Comparison of ENCODE assay signal across 15 cellular contexts in genomic region chr12:47834199-47835016, GRCh38. TPM values are rescaled to one million over a fixed set of nuclear protein-coding genes. Genes with fewer than 3 reads are reported as not detected.
DNase-seq lines count a peak whose midpoint lies in the region; ATAC-seq and TF ChIP-seq lines count a peak whose summit lies in the region.
"Had no signal": no experiment of that assay in that cellular context is flagged by ENCODE, and none has a peak within 500 bp of the region (broad histone marks: within the 10 kb centered on the region; RNA-seq: fewer than 3 reads in every experiment).

No MANE protein-coding gene starts in this region.

- H3K36me3 Mint-ChIP-seq in activated T-helper 2 cell treated with anti-CD3 and anti-CD28 coated beads, Interferon-gamma antibody, Interleukin-2, Interleukin-4, amounts not matched to agents 10 μg/mL and 5 μg/mL and 100 μg/mL, durations not matched to agents 14 hours and 24 hours and 36 hours (ENCODE audit: low read depth): no peaks in the 10 kb centered on the region
- H3K36me3 Mint-ChIP-seq in neural progenitor cell: no peaks in the 10 kb centered on the region

- TF ChIP-seq CTCF in neural progenitor cell (IDR thresholded peaks at IDR 0.05): no peak

- H4K20me1 ChIP-seq in Karpas-422 (ENCODE audit: insufficient read depth, low read depth, low read length) (no peaks in the 10 kb centered on the region), neural progenitor cell (ENCODE audit: low read depth) (no peaks in the 10 kb centered on the region)

- H2AFZ ChIP-seq in Karpas-422 (ENCODE audit: low read length): no peak overlapping the region
- H2AFZ ChIP-seq in neural progenitor cell (replicated peaks): no peak overlapping the region

- H3K9me2 ChIP-seq in Karpas-422 (replicated peaks; ENCODE audit: insufficient read depth, low read length): no peaks in the 10 kb centered on the region

- peak overlapping the region; percentile 50 for H3K4me3 Mint-ChIP-seq in activated T-helper 2 cell treated with anti-CD3 and anti-CD28 coated beads, Interferon-gamma antibody, Interleukin-2, Interleukin-4, amounts not matched to agents 10 μg/mL and 5 μg/mL and 100 μg/mL, durations not matched to agents 14 hours and 24 hours and 36 hours (ENCODE audit: low read depth)
- peak overlapping the region; percentile 60 for H3K4me3 Mint-ChIP-seq in neural progenitor cell

- ATAC-seq in HG03571 (IDR thresholded peaks at IDR 0.05; ENCODE audit: unreplicated experiment): no peak
- no peak for ATAC-seq in HG03469 (IDR thresholded peaks at IDR 0.05; ENCODE audit: unreplicated experiment)
- ATAC-seq: heart left ventricle, left cardiac atrium had no signal

- H3K27ac Mint-ChIP-seq in activated T-helper 2 cell treated with anti-CD3 and anti-CD28 coated beads, Interferon-gamma antibody, Interleukin-2, Interleukin-4, amounts not matched to agents 10 μg/mL and 5 μg/mL and 100 μg/mL, durations not matched to agents 14 hours and 24 hours and 36 hours: peak overlapping the region; percentile 98
- peak overlapping the region; percentile 85 for H3K27ac Mint-ChIP-seq in neural progenitor cell

- H3K9me3 Mint-ChIP-seq in activated T-helper 2 cell treated with anti-CD3 and anti-CD28 coated beads, Interferon-gamma antibody, Interleukin-2, Interleukin-4, amounts not matched to agents 10 μg/mL and 5 μg/mL and 100 μg/mL, durations not matched to agents 14 hours and 24 hours and 36 hours: no peaks in the 10 kb centered on the region
- H3K9me3 Mint-ChIP-seq in neural progenitor cell: no peaks in the 10 kb centered on the region

- no peaks in the 10 kb centered on the region for H3K9me3 ChIP-seq in Karpas-422 (ENCODE audit: low read length)
- H3K9me3 ChIP-seq in neural progenitor cell (ENCODE audit: low read depth): no peaks in the 10 kb centered on the region
- H3K9me3 ChIP-seq: heart left ventricle, tibial nerve had no signal

- intact Hi-C loops in activated T-helper 2 cell treated with anti-CD3 and anti-CD28 coated beads, Interferon-gamma antibody, Interleukin-2, Interleukin-4, amounts not matched to agents 10 μg/mL and 5 μg/mL and 100 μg/mL, durations not matched to agents 14 hours and 24 hours and 36 hours (cut with micrococcal nuclease): loop anchor here (5.0 kb wide), 1 partner anchor 32 kb away; no protein-coding TSS in a partner anchor

- H3K4me3 ChIP-seq in Karpas-422 (ENCODE audit: low read length) (peak overlapping the region; percentile 72; the same call in 1 of the 2 replicates), neural progenitor cell (no peak overlapping the region)
- H3K4me3 ChIP-seq: heart left ventricle, tibial nerve had no signal

- H3K4me1 ChIP-seq in Karpas-422 (ENCODE audit: low read length): peaks cover 72% of the 10 kb centered on the region
- peaks cover 11% of the 10 kb centered on the region for H3K4me1 ChIP-seq in neural progenitor cell

- H3F3A ChIP-seq in neural progenitor cell (ENCODE audit: low read depth): peaks cover 8% of the 10 kb centered on the region

- no peaks in the 10 kb centered on the region for H3K79me2 ChIP-seq in Karpas-422 (ENCODE audit: low read length)
- H3K79me2 ChIP-seq in neural progenitor cell (ENCODE audit: low read depth): no peaks in the 10 kb centered on the region

- peak overlapping the region; percentile 92 for H3K9ac ChIP-seq in Karpas-422 (ENCODE audit: low read length)
- H3K9ac ChIP-seq in neural progenitor cell: no peak overlapping the region

- no peaks in the 10 kb centered on the region for H3K27me3 ChIP-seq in Karpas-422 (ENCODE audit: low read length)
- H3K27me3 ChIP-seq in neural progenitor cell: no peaks in the 10 kb centered on the region
- H3K27me3 ChIP-seq: heart left ventricle, tibial nerve had no signal

- H3K4me2 ChIP-seq in Karpas-422 (ENCODE audit: low read depth, low read length, poor library complexity, severe bottlenecking): peak overlapping the region; percentile 98
- no peak overlapping the region for H3K4me2 ChIP-seq in neural progenitor cell

- no peaks in the 10 kb centered on the region for H3K27me3 Mint-ChIP-seq in activated T-helper 2 cell treated with anti-CD3 and anti-CD28 coated beads, Interferon-gamma antibody, Interleukin-2, Interleukin-4, amounts not matched to agents 10 μg/mL and 5 μg/mL and 100 μg/mL, durations not matched to agents 14 hours and 24 hours and 36 hours (ENCODE audit: low read depth)
- peaks cover 14% of the 10 kb centered on the region for H3K27me3 Mint-ChIP-seq in neural progenitor cell (ENCODE audit: insufficient read depth, low read depth)

- peak overlapping the region; percentile 99 for H3K27ac ChIP-seq in Karpas-422 (ENCODE audit: low read length)
- no peak overlapping the region for H3K27ac ChIP-seq in neural progenitor cell

- H3K4me1 Mint-ChIP-seq in activated T-helper 2 cell treated with anti-CD3 and anti-CD28 coated beads, Interferon-gamma antibody, Interleukin-2, Interleukin-4, amounts not matched to agents 10 μg/mL and 5 μg/mL and 100 μg/mL, durations not matched to agents 14 hours and 24 hours and 36 hours (ENCODE audit: low read depth): peaks cover 73% of the 10 kb centered on the region
- peaks cover 50% of the 10 kb centered on the region for H3K4me1 Mint-ChIP-seq in neural progenitor cell

- H3K36me3 ChIP-seq in Karpas-422 (ENCODE audit: insufficient read depth, low read length): no peaks in the 10 kb centered on the region
- no peaks in the 10 kb centered on the region for H3K36me3 ChIP-seq in neural progenitor cell
- H3K36me3 ChIP-seq: heart left ventricle, tibial nerve had no signal

- DNase-seq in NOMO-1 (lab: John Stamatoyannopoulos, UW; ENCODE audit: unreplicated experiment in 2 of 2) (peak; percentile 16 to 28), NOMO-1 treated with DMSO at 0.1 percent for 48 hours (lab: John Stamatoyannopoulos, UW; ENCODE audit: unreplicated experiment) (no peak), Karpas-422 (peak; percentile 59), neural progenitor cell (ENCODE audit: low spot score) (no peak), NCI-H1417 (lab: John Stamatoyannopoulos, UW) (no peak)
- no peak for DNase-seq in activated T-helper 2 cell treated with anti-CD3 and anti-CD28 coated beads, Interferon-gamma antibody, Interleukin-2, Interleukin-4, amounts not matched to agents 10 μg/mL and 5 μg/mL and 100 μg/mL, durations not matched to agents 14 hours and 24 hours and 36 hours (ENCODE audit: low spot score)
- DNase-seq: 8988T, heart left ventricle, Kasumi-1, left cardiac atrium, NCI-H2081 treated with DMSO at 0.1 percent for 48 hours, small intestine had no signal

RNA-seq across cellular contexts. Expression of gene HDAC7, which starts 14.7 kb away (rescaled TPM):
- 36.2 and 54.8 TPM in 2 replicates for total RNA-seq in Karpas-422 (2014; rRNA removed; shearing (Covaris generic); ENCODE audit: low replicate concordance)
- 251 and 253 TPM in 2 replicates for total RNA-seq in activated T-helper 2 cell treated with anti-CD3 and anti-CD28 coated beads, Interferon-gamma antibody, Interleukin-2, Interleukin-4, amounts not matched to agents 10 μg/mL and 5 μg/mL and 100 μg/mL, durations not matched to agents 14 hours and 24 hours and 36 hours
- total RNA-seq in neural progenitor cell (ENCODE audit: low replicate concordance): 7.2 and 14.2 TPM in 2 replicates

Comparison
In these comparisons a context has a peak if more than half of its experiments do, and no peak if none do; other contexts are left out.
1. DNase-seq: peak in NOMO-1 (2 of 2) and Karpas-422 (single experiment); none in NOMO-1 treated with DMSO at 0.1 percent for 48 hours (single experiment), activated T-helper 2 cell treated with anti-CD3 and anti-CD28 coated beads, Interferon-gamma antibody, Interleukin-2, Interleukin-4, amounts not matched to agents 10 μg/mL and 5 μg/mL and 100 μg/mL, durations not matched to agents 14 hours and 24 hours and 36 hours (single experiment), neural progenitor cell (single experiment) and NCI-H1417 (0 of 3).